Comparison of ENCODE assay signal across 12 cellular contexts in the genomic region with DNA sequence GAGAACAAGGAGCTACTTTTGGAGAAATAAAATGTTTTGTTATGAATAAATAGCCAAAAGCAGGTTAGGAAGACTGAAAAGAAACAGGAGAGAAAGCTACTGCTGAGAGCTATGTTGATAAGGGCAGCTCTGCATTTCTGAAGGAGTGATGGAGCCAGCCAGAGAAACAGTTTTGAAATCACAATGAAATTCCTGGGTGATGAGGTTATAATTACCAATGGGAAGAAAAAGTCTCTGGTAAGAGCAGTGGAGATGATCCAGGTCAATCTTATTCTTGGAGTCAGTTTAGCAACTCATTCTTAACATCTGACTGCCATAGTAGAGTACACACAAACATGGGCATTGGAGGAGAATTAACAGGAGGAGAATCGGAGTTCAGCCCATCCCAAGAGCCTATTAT. TPM values are rescaled to one million over a fixed set of nuclear protein-coding genes. Genes with fewer than 3 reads are reported as not detected.
DNase-seq lines count a peak whose midpoint lies in the region; ATAC-seq and TF ChIP-seq lines count a peak whose summit lies in the region.
"Had no signal": no experiment of that assay in that cellular context is flagged by ENCODE, and none has a peak within 500 bp of the region (broad histone marks: within the 10 kb centered on the region; RNA-seq: fewer than 3 reads in every experiment).

No MANE protein-coding gene starts in this region.

- H4K91ac ChIP-seq in neuronal stem cell (ENCODE audit: low read depth, low read length, poor library complexity), result no peak overlapping the region

- H3K4me1 Mint-ChIP-seq in WTC11, result peaks cover 46% of the 10 kb centered on the region

- peaks cover 0 to 49% (median 16%) of the 10 kb centered on the region in 3 experiments for H3K27me3 ChIP-seq in neuronal stem cell (ENCODE audit: control insufficient read depth in 3 of 3, insufficient read depth in 3 of 3, low read depth in 1 of 3, low read length in 3 of 3)

- H3K36me3 ChIP-seq in neuronal stem cell (replicated peaks in 1 of 2; ENCODE audit: control insufficient read depth in 2 of 2, insufficient read depth in 2 of 2, low read length in 2 of 2), result peaks cover 9 to 56% of the 10 kb centered on the region in 2 donors

- H3K4me2 ChIP-seq in neuronal stem cell (ENCODE audit: insufficient read depth, low read length, poor library complexity, severe bottlenecking), result no peak overlapping the region

- CTCF ChIA-PET in WTC11 (lab: Charles Lee), result interaction anchor here (1.0 to 2.7 kb wide), 6 partner anchors 11 to 377 kb away, joined by 3 to 14 read pairs (median 4); no protein-coding TSS in a partner anchor

- ATAC-seq in WTC11, result no peak
- ATAC-seq: naive thymus-derived CD4-positive, alpha-beta T cell had no signal

- H2BK120ac ChIP-seq in neuronal stem cell (ENCODE audit: low read depth, low read length), result no peak overlapping the region

- H3K18ac ChIP-seq in neuronal stem cell (ENCODE audit: low read length), result no peak overlapping the region

- WGBS in neuronal stem cell (ENCODE audit: extremely low coverage in 2 of 2, insufficient read length in 2 of 2, insufficient replicate concordance in 1 of 2), 2 donors, result no CpG with 5 or more reads among the region's 1 CpG

- H3K4me3 ChIP-seq in fibroblast of villous mesenchyme (ENCODE audit: low read depth, low read length) (no peak overlapping the region), skeletal muscle cell (ENCODE audit: low read depth, low read length) (no peak overlapping the region), neuronal stem cell (ENCODE audit: low read length in 2 of 2) (no peak overlapping the region)

- no peak overlapping the region for H3K4ac ChIP-seq in neuronal stem cell (ENCODE audit: low read length)

- no peak overlapping the region for H4K8ac ChIP-seq in neuronal stem cell (ENCODE audit: low read depth, low read length)

- peaks cover 18% of the 10 kb centered on the region for H3K36me3 Mint-ChIP-seq in WTC11

- H2BK12ac ChIP-seq in neuronal stem cell (ENCODE audit: low read length), result no peak overlapping the region

- peaks cover 2% of the 10 kb centered on the region for H3K79me1 ChIP-seq in neuronal stem cell (ENCODE audit: low read depth, low read length)

- POLR2A ChIA-PET in WTC11 (lab: Charles Lee), result no interaction called here

- no peak overlapping the region for H2BK15ac ChIP-seq in neuronal stem cell (ENCODE audit: low read length)

- no peaks in the 10 kb centered on the region for H3K9me3 ChIP-seq in neuronal stem cell (replicated peaks in 1 of 2; ENCODE audit: control insufficient read depth in 2 of 2, insufficient read depth in 1 of 2, low read depth in 1 of 2, low read length in 2 of 2)

- no peak overlapping the region for H2BK5ac ChIP-seq in neuronal stem cell (ENCODE audit: low read length)

- H3K27ac ChIP-seq in neuronal stem cell (replicated peaks; ENCODE audit: low read length), result no peak overlapping the region

- H3K4me3 Mint-ChIP-seq in WTC11, result peak overlapping the region; percentile 41

- no peak overlapping the region for H3K27ac Mint-ChIP-seq in WTC11
- H3K27ac Mint-ChIP-seq: naive thymus-derived CD4-positive, alpha-beta T cell had no signal

- H2AK5ac ChIP-seq in neuronal stem cell (ENCODE audit: low read depth, low read length), result no peak overlapping the region

- DNase-seq in ELR (ENCODE audit: low read depth), result peak; percentile 42
- no peak for DNase-seq in WTC11 (ENCODE audit: low spot score)
- DNase-seq in fibroblast of villous mesenchyme (ENCODE audit: low read depth), result peak; percentile 49
- peak; percentile 61 for DNase-seq in skeletal muscle cell (ENCODE audit: low read depth)
- DNase-seq in neuronal stem cell (ENCODE audit: low spot score), result no peak
- DNase-seq in LoVo (ENCODE audit: low spot score), result no peak
- DNase-seq in cerebellar nuclear complex (lab: John Stamatoyannopoulos, UW), result no peak
- DNase-seq: activated CD4-positive, alpha-beta T cell treated with anti-CD3 and anti-CD28 coated beads for 4 hours; naive thymus-derived CD4-positive, alpha-beta T cell; NCI-H1436 treated with DMSO at 0.1 percent for 48 hours; SW 1271 had no signal

- H3K4me1 ChIP-seq in neuronal stem cell (ENCODE audit: control insufficient read depth in 2 of 2, insufficient read depth in 1 of 2, low read depth in 1 of 2, low read length in 2 of 2), result peaks cover 14 to 32% of the 10 kb centered on the region in 2 donors

- TF ChIP-seq CTCF in WTC11 (IDR thresholded peaks at IDR 0.05) (no peak), fibroblast of villous mesenchyme (IDR thresholded peaks at IDR 0.05; ENCODE audit: insufficient read depth, low read depth, low read length) (no peak)

- no peak overlapping the region for H3K9ac ChIP-seq in neuronal stem cell (ENCODE audit: low read depth, low read length, poor library complexity)

- no peak overlapping the region for H3K14ac ChIP-seq in neuronal stem cell (ENCODE audit: low read length)

- H2AFZ ChIP-seq in neuronal stem cell (ENCODE audit: low read length), result no peak overlapping the region

- H3K27me3 Mint-ChIP-seq in WTC11 (ENCODE audit: low read depth), result peaks cover 38% of the 10 kb centered on the region

- no peak overlapping the region for H3K23ac ChIP-seq in neuronal stem cell (ENCODE audit: low read depth, low read length, poor library complexity)

- H3K9me3 Mint-ChIP-seq in WTC11, result no peaks in the 10 kb centered on the region
- H3K9me3 Mint-ChIP-seq: naive thymus-derived CD4-positive, alpha-beta T cell had no signal

TF ChIP-seq in WTC11, 78 proteins besides CTCF, POLR2A, EP300 and RAD21:
- TF ChIP-seq FOXJ3 (CRISPR knock-in tag; IDR thresholded peaks at IDR 0.05; ENCODE audit: borderline replicate concordance), result no peak
- TF ChIP-seq NR3C1 (CRISPR knock-in tag; conservative IDR thresholded peaks at IDR 0.05; ENCODE audit: low read depth), result no peak
- no peak for TF ChIP-seq IRF2 (CRISPR knock-in tag; IDR thresholded peaks at IDR 0.05; ENCODE audit: borderline replicate concordance, low read depth)
- no peak for TF ChIP-seq TEAD1 (CRISPR knock-in tag; IDR thresholded peaks at IDR 0.05)
- TF ChIP-seq ZBTB43 (CRISPR knock-in tag; IDR thresholded peaks at IDR 0.05), result no peak
- TF ChIP-seq E2F5 (CRISPR knock-in tag; IDR thresholded peaks at IDR 0.05), result no peak
- no peak for TF ChIP-seq SMAD3 (CRISPR knock-in tag; IDR thresholded peaks at IDR 0.05; ENCODE audit: borderline replicate concordance)
- TF ChIP-seq NFE2L1 (CRISPR knock-in tag; IDR thresholded peaks at IDR 0.05), result no peak
- no peak for TF ChIP-seq ZNF416 (CRISPR knock-in tag; IDR thresholded peaks at IDR 0.05)

RNA-seq across cellular contexts. Expression of gene ALKAL2, which starts 2.4 kb away (rescaled TPM):
- total RNA-seq in WTC11 (2021) (3.5 to 5.2 TPM (median 4.3 TPM) in 3 replicates), fibroblast of villous mesenchyme (0.43 TPM in 1 of 2 replicates, not detected in the other)
- polyA plus RNA-seq in neuronal stem cell (2013, experiment 1 of 2), result 0.20 TPM
- 0.17 TPM for polyA plus RNA-seq in neuronal stem cell (2013, experiment 2 of 2)
- total RNA-seq: HT-29 had no signal

RNA-seq across cellular contexts. Expression of gene ACP1, which starts 20.8 kb away (rescaled TPM):
- total RNA-seq in WTC11 (2021) (145 to 150 TPM (median 146 TPM) in 3 replicates), fibroblast of villous mesenchyme (71.7 and 89.5 TPM in 2 replicates)
- 138 TPM for polyA plus RNA-seq in neuronal stem cell (2013, experiment 1 of 2)
- 139 TPM for polyA plus RNA-seq in neuronal stem cell (2013, experiment 2 of 2)

RNA-seq across cellular contexts. Expression of gene SH3YL1, which starts 21.7 kb away (rescaled TPM):
- 26.4 to 34.4 TPM (median 31.3 TPM) in 3 replicates for total RNA-seq in WTC11 (2021)
- total RNA-seq in fibroblast of villous mesenchyme, result 30.3 and 35.4 TPM in 2 replicates
- 15.9 TPM for polyA plus RNA-seq in neuronal stem cell (2013, experiment 1 of 2)
- polyA plus RNA-seq in neuronal stem cell (2013, experiment 2 of 2), result 15.8 TPM

Comparison
In these comparisons a context has a peak if more than half of its experiments do, and no peak if none do; other contexts are left out.
1. DNase-seq: peak in ELR (single experiment), fibroblast of villous mesenchyme (single experiment) and skeletal muscle cell (single experiment); none in WTC11 (single experiment), neuronal stem cell (single experiment), LoVo (single experiment) and cerebellar nuclear complex (0 of 2).